Comparison of ENCODE assay signal across 12 cellular contexts in the genomic region with DNA sequence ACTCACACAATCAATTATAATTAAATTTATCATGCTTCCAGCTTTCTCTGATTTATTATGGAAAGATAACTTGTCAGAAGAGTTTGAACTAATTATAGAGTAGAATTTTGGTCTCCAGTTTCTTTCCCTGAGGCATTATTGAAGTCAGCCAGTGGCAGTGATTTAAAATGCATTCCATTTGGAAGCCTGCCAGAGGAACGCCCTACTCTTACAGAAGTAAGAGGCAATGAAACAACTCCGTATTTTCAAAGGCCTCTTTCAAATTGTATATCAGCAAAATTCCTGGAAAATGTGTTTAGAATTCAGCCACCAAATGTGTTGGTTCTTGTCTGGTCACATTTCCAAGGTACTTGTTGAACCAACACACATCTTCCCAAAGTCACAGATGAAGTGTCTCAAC.
A peak's percentile ranks its signal among the peaks of the same experiment; 100 is the strongest.
DNase-seq lines count a peak whose midpoint lies in the region; TF ChIP-seq lines count a peak whose summit lies in the region.
"Had no signal": no experiment of that assay in that cellular context is flagged by ENCODE, and none has a peak within 500 bp of the region (broad histone marks: within the 10 kb centered on the region; RNA-seq: fewer than 3 reads in every experiment).

No MANE protein-coding gene starts in this region.

- H3K4me3 Mint-ChIP-seq in HFFc6 (peak overlapping the region; percentile 22; the same call in 1 of the 2 replicates), glutamatergic neuron (ENCODE audit: unreplicated experiment) (no peak overlapping the region)
- H3K4me3 Mint-ChIP-seq: B cell, nephron, T-helper 17 cell had no signal

- TF ChIP-seq CTCF in HFFc6 (IDR thresholded peaks at IDR 0.05) (no peak), fibroblast of pulmonary artery (IDR thresholded peaks at IDR 0.05; ENCODE audit: low read length, missing control alignments) (no peak), glutamatergic neuron (IDR thresholded peaks at IDR 0.05; ENCODE audit: partially characterized antibody, unreplicated experiment) (no peak)

- DNase-seq in AG08395 (ENCODE audit: low spot score) = peak; percentile 16
- peak; percentile 76 for DNase-seq in HFFc6
- DNase-seq in NCI-H748 treated with DMSO at 0.1 percent for 48 hours (lab: John Stamatoyannopoulos, UW) = peak; percentile 98
- peak; percentile 71 for DNase-seq in fibroblast of pulmonary artery (ENCODE audit: low read depth)
- no peak for DNase-seq in activated naive CD4-positive, alpha-beta T cell (lab: John Stamatoyannopoulos, UW)
- no peak for DNase-seq in superior temporal gyrus (ENCODE audit: extremely low spot score)
- no peak for DNase-seq in glutamatergic neuron
- no peak for DNase-seq in activated T-cell treated with anti-CD3 and anti-CD28 coated beads, Interleukin-2, amount 50 U/mL, for 1 hour
- DNase-seq: stimulated activated naive CD4-positive, alpha-beta T cell treated with Interleukin-2 at 50 U/mL for 16 hours; T-helper 17 cell had no signal

- no peaks in the 10 kb centered on the region for H3K9me3 Mint-ChIP-seq in HFFc6
- no peaks in the 10 kb centered on the region for H3K9me3 Mint-ChIP-seq in glutamatergic neuron (ENCODE audit: unreplicated experiment)
- H3K9me3 Mint-ChIP-seq: nephron had no signal

- no peaks in the 10 kb centered on the region for H3K27me3 Mint-ChIP-seq in HFFc6 (ENCODE audit: insufficient read depth)
- H3K27me3 Mint-ChIP-seq in glutamatergic neuron (ENCODE audit: unreplicated experiment) = peaks cover 1% of the 10 kb centered on the region
- H3K27me3 Mint-ChIP-seq: B cell, T-helper 17 cell had no signal

- H3K4me1 Mint-ChIP-seq in HFFc6 (ENCODE audit: low read depth) = peaks cover 70% of the 10 kb centered on the region
- no peaks in the 10 kb centered on the region for H3K4me1 Mint-ChIP-seq in glutamatergic neuron (ENCODE audit: low read depth, unreplicated experiment)
- H3K4me1 Mint-ChIP-seq: B cell, T-helper 17 cell had no signal

- peak overlapping the region; percentile 60 for H3K27ac Mint-ChIP-seq in HFFc6
- no peak overlapping the region for H3K27ac Mint-ChIP-seq in glutamatergic neuron (ENCODE audit: unreplicated experiment)
- H3K27ac Mint-ChIP-seq: B cell, nephron, T-helper 17 cell had no signal

- peaks cover 5% of the 10 kb centered on the region; the same call in 1 of the 2 replicates for H3K36me3 Mint-ChIP-seq in HFFc6 (ENCODE audit: low read depth)
- H3K36me3 Mint-ChIP-seq in glutamatergic neuron (ENCODE audit: unreplicated experiment) = no peaks in the 10 kb centered on the region

- H3K4me3 ChIP-seq in fibroblast of pulmonary artery (replicated peaks; ENCODE audit: low read depth, low read length) = no peak overlapping the region

Comparison
In these comparisons a context has a peak if more than half of its experiments do, and no peak if none do; other contexts are left out.
1. DNase-seq: peak in AG08395 (single experiment), HFFc6 (single experiment), NCI-H748 treated with DMSO at 0.1 percent for 48 hours (single experiment) and fibroblast of pulmonary artery (single experiment); none in activated naive CD4-positive, alpha-beta T cell (0 of 4), superior temporal gyrus (single experiment), glutamatergic neuron (single experiment) and activated T-cell treated with anti-CD3 and anti-CD28 coated beads, Interleukin-2, amount 50 U/mL, for 1 hour (single experiment).